ENCODE assay signal across 12 cellular contexts in genomic region chr15:64850778-64851502, GRCh38. TPM values are rescaled to one million over a fixed set of nuclear protein-coding genes. Genes with fewer than 3 reads are reported as not detected.
DNase-seq lines count a peak whose midpoint lies in the region; ATAC-seq and TF ChIP-seq lines count a peak whose summit lies in the region.
"Had no signal": no experiment of that assay in that cellular context is flagged by ENCODE, and none has a peak within 500 bp of the region (broad histone marks: within the 10 kb centered on the region; RNA-seq: fewer than 3 reads in every experiment).

No MANE protein-coding gene starts in this region.

- intact Hi-C loops in A673 (cut with micrococcal nuclease; ENCODE audit: unreplicated experiment): no loop called here
- intact Hi-C loops in IMR-90 (cut with micrococcal nuclease): no loop called here
- intact Hi-C loops in posterior vena cava (cut with DNase I): loop anchor here in 1 of 2 donors (5.0 kb wide), 1 partner anchor 171 kb away; no protein-coding TSS in a partner anchor

- peak overlapping the region; percentile 3 to 67; a peak in 3 of 4 replicates for H4K8ac ChIP-seq in IMR-90 (ENCODE audit: low read depth in 2 of 2, low read length in 2 of 2)

- H3K56ac ChIP-seq in IMR-90 (ENCODE audit: extremely low read depth, insufficient read depth, low read length): peak overlapping the region; percentile 60

- H3K27me3 ChIP-seq in A673 (replicated peaks; ENCODE audit: insufficient read depth, low read depth, low read length, poor library complexity) (no peaks in the 10 kb centered on the region), IMR-90 (ENCODE audit: control insufficient read depth, insufficient read depth, low read length) (no peaks in the 10 kb centered on the region), esophagus (ENCODE audit: control insufficient read depth in 1 of 2, insufficient read depth in 2 of 2, low read length in 2 of 2) (no peaks in the 10 kb centered on the region)
- H3K27me3 ChIP-seq: BLaER1 had no signal

- peaks cover 52% of the 10 kb centered on the region for H3K9me1 ChIP-seq in IMR-90 (ENCODE audit: insufficient read depth, low read length)

- H3K4me1 ChIP-seq in A673 (ENCODE audit: insufficient read depth, low read length, poor library complexity, severe bottlenecking): no peaks in the 10 kb centered on the region
- peaks cover 58% of the 10 kb centered on the region for H3K4me1 ChIP-seq in IMR-90 (ENCODE audit: control insufficient read depth, insufficient read depth, low read length)
- peaks cover 13 to 20% of the 10 kb centered on the region in 2 donors for H3K4me1 ChIP-seq in esophagus (ENCODE audit: control insufficient read depth in 2 of 2, insufficient read depth in 2 of 2, low read length in 1 of 2)
- H3K4me1 ChIP-seq: parathyroid adenoma had no signal

- dilution Hi-C loops in IMR-90 (cut with HindIII; ENCODE audit: low sequenced_read_pairs, unreplicated experiment): no loop called here

- peaks cover 25% of the 10 kb centered on the region for H3K36me3 Mint-ChIP-seq in osteocyte (ENCODE audit: unreplicated experiment)

- peaks cover 42% of the 10 kb centered on the region for H4K20me1 ChIP-seq in IMR-90 (ENCODE audit: insufficient read depth, low read length)

- H3K23ac ChIP-seq in IMR-90 (ENCODE audit: low read depth, low read length): peak overlapping the region; percentile 85

- H3K79me1 ChIP-seq in IMR-90 (ENCODE audit: low read depth in 1 of 2, low read length in 2 of 2): peaks cover 33 to 81% of the 10 kb centered on the region in 2 experiments

- no peaks in the 10 kb centered on the region for H3K9me3 Mint-ChIP-seq in osteocyte (ENCODE audit: unreplicated experiment)

- peak overlapping the region; percentile 60 for H2BK20ac ChIP-seq in IMR-90 (ENCODE audit: low read depth, low read length)

- TF ChIP-seq POLR2A in IMR-90 (IDR thresholded peaks at IDR 0.05; ENCODE audit: low read depth, low read length): no peak

- H4K91ac ChIP-seq in IMR-90 (ENCODE audit: insufficient read depth, low read depth, low read length): peak overlapping the region; percentile 75

- peak overlapping the region; percentile 39 for H3K14ac ChIP-seq in IMR-90 (replicated peaks; ENCODE audit: low read depth, low read length)

- DNase-seq in A673 (ENCODE audit: low spot score) (no peak), IMR-90 (no peak), osteocyte (ENCODE audit: extremely low spot score, unreplicated experiment) (no peak), posterior vena cava (ENCODE audit: low spot score) (no peak), inferior parietal cortex (ENCODE audit: extremely low spot score) (no peak)
- DNase-seq in activated CD4-positive, CD25-positive, alpha-beta regulatory T cell (lab: John Stamatoyannopoulos, UW): no peak
- DNase-seq: erythroblast had no signal

- H3K27ac ChIP-seq in A673 (ENCODE audit: low read depth, low read length, poor library complexity, severe bottlenecking): peak overlapping the region; percentile 30
- H3K27ac ChIP-seq in IMR-90 (ENCODE audit: insufficient read depth, low read length): peak overlapping the region; percentile 95
- H3K27ac ChIP-seq in esophagus (ENCODE audit: low read depth in 2 of 2, low read length in 1 of 2): peak overlapping the region; percentile 47 to 69
- H3K27ac ChIP-seq: BLaER1, parathyroid adenoma had no signal

- peak overlapping the region; percentile 21 for H3K4me2 ChIP-seq in IMR-90 (ENCODE audit: low read depth, low read length)
- H3K4me2 ChIP-seq: BLaER1 had no signal

- peak overlapping the region; percentile 89 for H3K4ac ChIP-seq in IMR-90 (ENCODE audit: low read depth, low read length)

- H3K36me3 ChIP-seq in A673 (ENCODE audit: insufficient read depth, low read length, poor library complexity, severe bottlenecking) (no peaks in the 10 kb centered on the region), IMR-90 (ENCODE audit: control insufficient read depth, insufficient read depth, low read length) (peaks cover 60% of the 10 kb centered on the region), esophagus (ENCODE audit: control insufficient read depth in 2 of 2, insufficient read depth in 2 of 2, low read length in 1 of 2) (peaks cover 0 to 16% of the 10 kb centered on the region in 2 donors)

- H2AFZ ChIP-seq in IMR-90 (replicated peaks; ENCODE audit: low read length, poor library complexity): no peak overlapping the region
- H2AFZ ChIP-seq: parathyroid adenoma had no signal

- peak overlapping the region; percentile 66 for H3K18ac ChIP-seq in IMR-90 (ENCODE audit: low read depth, low read length)

- peak overlapping the region; percentile 26 for H2AK9ac ChIP-seq in IMR-90 (replicated peaks; ENCODE audit: low read depth, low read length, poor library complexity)

- H3K4me3 ChIP-seq in A673 (ENCODE audit: low read depth, low read length, poor library complexity, severe bottlenecking): no peak overlapping the region
- no peak overlapping the region for H3K4me3 ChIP-seq in IMR-90 (ENCODE audit: insufficient read depth, low read depth, low read length)
- no peak overlapping the region for H3K4me3 ChIP-seq in esophagus (ENCODE audit: low read depth in 1 of 2, low read length in 2 of 2)
- H3K4me3 ChIP-seq: BLaER1, thoracic aorta had no signal

- ATAC-seq in IMR-90 (ENCODE audit: low read depth) (no peak; the same call in 1 of the 2 replicates), GM19467 (IDR thresholded peaks at IDR 0.05; ENCODE audit: unreplicated experiment) (no peak)

- no peak for TF ChIP-seq CTCF in A673 (conservative IDR thresholded peaks at IDR 0.05; ENCODE audit: low read depth, low read length)
- TF ChIP-seq CTCF in IMR-90 (conservative IDR thresholded peaks at IDR 0.05; ENCODE audit: low read depth, low read length): no peak
- TF ChIP-seq CTCF in osteocyte (IDR thresholded peaks at IDR 0.05): no peak

- peak overlapping the region; percentile 88 for H3K27ac Mint-ChIP-seq in osteocyte (ENCODE audit: unreplicated experiment)

- H2AK5ac ChIP-seq in IMR-90 (ENCODE audit: low read depth, low read length): peak overlapping the region; percentile 95

- BruUV-seq in A673 (replicated peaks; lab: Mats Ljungman, UMichigan) (no TSS peak), IMR-90 (replicated peaks; lab: Mats Ljungman, UMichigan) (no TSS peak)

- H3K9ac ChIP-seq in IMR-90 (ENCODE audit: low read depth, low read length): peak overlapping the region; percentile 44
- H3K9ac ChIP-seq: BLaER1, parathyroid adenoma had no signal

- CTCF ChIA-PET in A673 (lab: Charles Lee) (no interaction called here), IMR-90 (lab: Yijun Ruan, JAX) (interaction anchor here (1.0 to 1.2 kb wide), 2 partner anchors 13 to 16 kb away, joined by 3 read pairs; no protein-coding TSS in a partner anchor)

- H3K27me3 Mint-ChIP-seq in osteocyte (ENCODE audit: unreplicated experiment): no peaks in the 10 kb centered on the region

- peak overlapping the region; percentile 98 for H2BK120ac ChIP-seq in IMR-90 (ENCODE audit: low read depth, low read length)

- no peak overlapping the region for H3K4me3 Mint-ChIP-seq in osteocyte (ENCODE audit: unreplicated experiment)

- H3K9me3 ChIP-seq in A673 (ENCODE audit: low read depth, low read length, poor library complexity, severe bottlenecking): no peaks in the 10 kb centered on the region
- H3K9me3 ChIP-seq in IMR-90 (ENCODE audit: control insufficient read depth, insufficient read depth, low read length): no peaks in the 10 kb centered on the region
- no peaks in the 10 kb centered on the region for H3K9me3 ChIP-seq in esophagus (ENCODE audit: control insufficient read depth in 2 of 2, insufficient read depth in 1 of 2, low read depth in 1 of 2, low read length in 1 of 2)
- H3K9me3 ChIP-seq: BLaER1, thoracic aorta had no signal

- H3K4me1 Mint-ChIP-seq in osteocyte (ENCODE audit: unreplicated experiment): peaks cover 61% of the 10 kb centered on the region

- peak overlapping the region; percentile 92 for H2BK5ac ChIP-seq in IMR-90 (ENCODE audit: low read depth, low read length, poor library complexity, severe bottlenecking)

- TF ChIP-seq RAD21 in IMR-90 (IDR thresholded peaks at IDR 0.05; ENCODE audit: low read length): no peak

- peak overlapping the region; percentile 47 for H4K5ac ChIP-seq in IMR-90 (ENCODE audit: low read depth, low read length)

- POLR2A ChIA-PET in A673 (lab: Charles Lee; ENCODE audit: low non-redundant PET) (no interaction called here), IMR-90 (lab: Charles Lee; ENCODE audit: unreplicated experiment) (interaction anchor here (0.7 kb wide), 1 partner anchor 24 kb away, joined by 6 read pairs; no protein-coding TSS in a partner anchor)

- no CpG with 5 or more reads among the region's 4 CpGs for WGBS in IMR-90 (ENCODE audit: extremely low coverage in 2 of 2, insufficient read length in 1 of 2), 2 experiments
- 62 to 63% methylated on average over 4 of the region's 4 CpGs for WGBS in esophagus, 2 donors

- in situ Hi-C loops in IMR-90 (cut with MboI; ENCODE audit: low sequenced_read_pairs): no loop called here

- H2BK15ac ChIP-seq in IMR-90 (ENCODE audit: low read depth, low read length): peak overlapping the region; percentile 40; the same call in 2 of the 3 replicates

TF ChIP-seq in IMR-90, 13 proteins besides CTCF, POLR2A, EP300 and RAD21 (continues in another document):
- TF ChIP-seq MAFK (IDR thresholded peaks at IDR 0.05; ENCODE audit: low read depth, low read length) (no peak), CEBPB (IDR thresholded peaks at IDR 0.05; ENCODE audit: low read depth, low read length) (no peak), MAZ (IDR thresholded peaks at IDR 0.05; ENCODE audit: borderline replicate concordance, low read depth, low read length) (no peak), FOS (IDR thresholded peaks at IDR 0.05; ENCODE audit: low read depth, low read length) (no peak), RCOR1 (IDR thresholded peaks at IDR 0.05; ENCODE audit: insufficient replicate concordance, low read length) (no peak)

RNA-seq across cellular contexts. Expression of gene PLEKHO2, which starts 9.2 kb away (rescaled TPM):
- total RNA-seq in A673 (2021) (7.7 and 8.9 TPM in 2 replicates), IMR-90 (2012; rRNA removed) (18.6 and 19.0 TPM in 2 replicates), osteocyte (24.5 and 24.7 TPM in 2 replicates), posterior vena cava (10 to 100 TPM; 40.9 to 50.1 TPM)
- polyA plus RNA-seq in IMR-90 (2012; rRNA removed) (22.5 and 24.6 TPM in 2 replicates), esophagus (1 to 10 TPM; 4.8 to 6.6 TPM)
- polyA plus RNA-seq in IMR-90 (2012; cell fraction: cytosol; rRNA removed): 12.6 and 25.0 TPM in 2 replicates
- 37.2 and 43.5 TPM in 2 replicates for polyA plus RNA-seq in IMR-90 (2012; cell fraction: nucleus; rRNA removed; ENCODE audit: low replicate concordance)

RNA-seq across cellular contexts. Expression of gene PIF1, which starts 25.5 kb away (rescaled TPM):
- total RNA-seq in A673 (2021): 60.4 and 65.7 TPM in 2 replicates
- 3.9 and 5.3 TPM in 2 replicates for total RNA-seq in IMR-90 (2012; rRNA removed)
- polyA plus RNA-seq in IMR-90 (2012; rRNA removed): 19.2 and 19.9 TPM in 2 replicates
- 10.6 and 10.8 TPM in 2 replicates for polyA plus RNA-seq in IMR-90 (2012; cell fraction: cytosol; rRNA removed)
- 72.6 and 161 TPM in 2 replicates for polyA plus RNA-seq in IMR-90 (2012; cell fraction: nucleus; rRNA removed; ENCODE audit: low replicate concordance)
- 1 to 10 TPM; 5.0 to 9.2 TPM for polyA plus RNA-seq in esophagus
- 4.2 and 4.8 TPM in 2 replicates for total RNA-seq in osteocyte
- total RNA-seq in posterior vena cava: 1 to 10 TPM in 1 of 2 donors, under 1 TPM in 1; 0.95 to 1.9 TPM

Comparison
In these comparisons a context has a peak if more than half of its experiments do, and no peak if none do; other contexts are left out.
1. H3K27ac ChIP-seq: peak in every context shown above with its lines; median percentile 95 in IMR-90; 58 in esophagus; 30 in A673.